8 cellular contexts compared by ENCODE assay signal in the genomic region with DNA sequence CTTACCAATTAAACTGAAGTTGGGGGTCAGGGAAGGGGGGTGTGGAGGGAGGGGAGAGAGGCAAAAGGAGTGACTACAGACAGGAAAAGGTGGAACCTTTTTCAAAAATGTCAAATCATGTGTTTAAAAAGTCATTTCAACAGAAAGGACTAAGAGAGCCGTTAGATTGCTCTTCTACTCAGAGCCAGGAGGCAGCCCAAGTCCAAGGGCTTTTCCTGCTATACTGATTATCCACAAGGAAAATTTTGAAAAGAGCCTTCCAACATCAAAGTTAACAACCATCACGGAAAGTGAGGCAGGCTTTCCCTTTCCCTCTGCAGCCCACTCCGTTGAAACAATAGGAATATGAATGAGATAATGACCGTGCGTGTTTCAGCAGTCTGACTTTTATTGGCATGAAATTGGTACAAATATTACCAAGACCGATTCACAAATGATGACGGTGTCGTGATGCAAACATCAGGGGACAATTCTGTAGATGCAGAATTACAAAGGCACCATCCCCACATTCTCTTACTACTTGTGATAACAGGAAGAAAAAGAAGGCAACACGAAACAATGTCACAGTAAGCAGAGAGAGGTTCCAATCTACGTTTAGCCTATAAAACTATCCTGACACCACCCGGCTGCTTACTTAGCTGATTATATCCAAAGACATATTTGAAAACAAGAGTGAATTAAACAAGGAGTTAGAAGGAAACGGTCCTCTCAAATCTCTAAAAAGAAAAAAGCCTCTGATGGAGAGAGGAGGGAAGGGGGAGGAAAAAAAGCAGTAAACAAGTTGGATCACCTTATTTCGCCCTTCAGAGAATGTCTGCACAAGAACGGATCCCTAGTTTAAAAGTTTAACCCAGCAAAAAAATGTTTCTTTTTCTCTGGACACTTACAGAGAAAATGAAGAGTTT.
DNase-seq lines count a peak whose midpoint lies in the region; ATAC-seq and TF ChIP-seq lines count a peak whose summit lies in the region.

No MANE protein-coding gene starts in this region.

- no peaks in the 10 kb centered on the region for H3K9me3 Mint-ChIP-seq in effector memory CD8-positive, alpha-beta T cell

- H3F3A ChIP-seq in GM23248 (ENCODE audit: insufficient read depth) = no peaks in the 10 kb centered on the region

- intact Hi-C loops in mucosa of descending colon (cut with DNase I, micrococcal nuclease) = loop anchor here in 1 of 2 donors (10.0 kb wide), 1 partner anchor 175 kb away; no protein-coding TSS in a partner anchor

- H3K4me1 ChIP-seq in GM23248 (ENCODE audit: insufficient read depth) (0 out of 2 replicates have a peak, but pooled peaks cover 8% of the 10 kb centered on the region), mucosa of descending colon (ENCODE audit: low read depth) (peaks cover 57% of the 10 kb centered on the region)

- H3K9ac ChIP-seq in GM23248 = peak overlapping the region; percentile 37

- peak; percentile 38 for ATAC-seq in effector memory CD8-positive, alpha-beta T cell (replicated peaks)
- ATAC-seq in mucosa of descending colon (peak; percentile 6), GM21381 (IDR thresholded peaks at IDR 0.05; ENCODE audit: unreplicated experiment) (no peak), GM21576 (IDR thresholded peaks at IDR 0.05; ENCODE audit: unreplicated experiment) (no peak)

- no peak for DNase-seq in GM23248
- DNase-seq in SW480 (ENCODE audit: low spot score) = peak; percentile 24
- peak in 1 of 3 experiments; percentile 18 for DNase-seq in effector memory CD8-positive, alpha-beta T cell
- DNase-seq in mucosa of descending colon = no peak
- no peak for DNase-seq in SW 1271 (lab: John Stamatoyannopoulos, UW)

- no peaks in the 10 kb centered on the region for H3K9me2 ChIP-seq in GM23248 (ENCODE audit: insufficient read depth)

- H3K4me3 ChIP-seq in GM23248 (0 out of 2 replicates have a peak overlapping the region, but pooled peaks have one; percentile 8), mucosa of descending colon (peak overlapping the region; percentile 22)

- H3K27ac ChIP-seq in 22Rv1 (peak overlapping the region; percentile 95), GM23248 (peak overlapping the region; percentile 34; the same call in 1 of the 2 replicates)

- H3K36me3 Mint-ChIP-seq in effector memory CD8-positive, alpha-beta T cell (ENCODE audit: insufficient read depth) = peaks cover 29% of the 10 kb centered on the region

- H3K27me3 Mint-ChIP-seq in effector memory CD8-positive, alpha-beta T cell = no peaks in the 10 kb centered on the region

- H3K36me3 ChIP-seq in GM23248 (ENCODE audit: low read depth) (no peaks in the 10 kb centered on the region), mucosa of descending colon (ENCODE audit: low read depth) (no peaks in the 10 kb centered on the region)

- H3K4me1 Mint-ChIP-seq in effector memory CD8-positive, alpha-beta T cell (ENCODE audit: low read depth in 2 of 2) = peaks cover 46 to 57% of the 10 kb centered on the region in 2 donors

- H3K4me3 Mint-ChIP-seq in effector memory CD8-positive, alpha-beta T cell = peak overlapping the region; percentile 93 to 95

- peak overlapping the region; percentile 3 for H3K4me2 ChIP-seq in GM23248 (ENCODE audit: unreplicated experiment)

- peak overlapping the region; percentile 0; the same call in 1 of the 2 replicates for H2AFZ ChIP-seq in GM23248

- WGBS in GM23248 (ENCODE audit: low coverage in 1 of 2, low lambda C conversion rate in 2 of 2, missing lambda C conversion rate in 2 of 2), 2 experiments = 80 to 84% methylated on average over 14 of the region's 14 CpGs

- no peaks in the 10 kb centered on the region for H3K27me3 ChIP-seq in GM23248 (replicated peaks; ENCODE audit: insufficient read depth)

- in situ Hi-C loops in GM23248 (cut with MboI) = no loop called here

- H3K27ac Mint-ChIP-seq in effector memory CD8-positive, alpha-beta T cell = peak overlapping the region; percentile 96

- TF ChIP-seq CTCF in 22Rv1 (IDR thresholded peaks at IDR 0.05) (no peak), mucosa of descending colon (IDR thresholded peaks at IDR 0.05) (no peak)

- H3K79me2 ChIP-seq in GM23248 (ENCODE audit: insufficient read depth) = no peaks in the 10 kb centered on the region

- no peaks in the 10 kb centered on the region for H3K9me3 ChIP-seq in GM23248 (ENCODE audit: low read depth)
- no peaks in the 10 kb centered on the region for H3K9me3 ChIP-seq in mucosa of descending colon

- H4K20me1 ChIP-seq in GM23248 (ENCODE audit: insufficient read depth) = no peaks in the 10 kb centered on the region

Comparison
In these comparisons a context has a peak if more than half of its experiments do, and no peak if none do; other contexts are left out.
1. ATAC-seq: peak in effector memory CD8-positive, alpha-beta T cell (single experiment) and mucosa of descending colon (single experiment); none in GM21381 (single experiment) and GM21576 (single experiment).